In genomic region chr7:81416648-81417047, GRCh38 we compare ENCODE assay signal across 1 cellular context.
TF ChIP-seq lines count a peak whose summit lies in the region.

No MANE protein-coding gene starts in this region.

TF ChIP-seq in IMR-90, 13 proteins besides CTCF, POLR2A, EP300 and RAD21:
- TF ChIP-seq RCOR1 (IDR thresholded peaks at IDR 0.05; ENCODE audit: insufficient replicate concordance, low read length) (no peak), CHD1 (IDR thresholded peaks at IDR 0.05; ENCODE audit: low read depth, low read length) (no peak), ELK1 (IDR thresholded peaks at IDR 0.05; ENCODE audit: borderline replicate concordance, low read depth, low read length) (no peak), CEBPB (IDR thresholded peaks at IDR 0.05; ENCODE audit: low read depth, low read length) (no peak), MAFK (IDR thresholded peaks at IDR 0.05; ENCODE audit: low read depth, low read length) (no peak), BHLHE40 (IDR thresholded peaks at IDR 0.05; ENCODE audit: low read depth, low read length) (no peak)
